Comparison of ENCODE assay signal across 8 cellular contexts in genomic region chr10:102917962-102918816, GRCh38. TPM values are rescaled to one million over a fixed set of nuclear protein-coding genes. Genes with fewer than 3 reads are reported as not detected.
DNase-seq lines count a peak whose midpoint lies in the region; ATAC-seq and TF ChIP-seq lines count a peak whose summit lies in the region.

Gene CNNM2 (plus strand): TSS chr10:102918294. CDS start chr10:102918481, 187 bp downstream.

- peaks cover 29% of the 10 kb centered on the region for H3K4me1 ChIP-seq in smooth muscle cell (ENCODE audit: low read depth)

- H3K4me3 Mint-ChIP-seq in activated B cell treated with CpG ODN at 0.5 μM for 24 hours (peak within 1 kb of the TSS; percentile 96), immature natural killer cell (peak within 1 kb of the TSS; percentile 94 to 97 (median 96))

- peaks cover 5% of the 10 kb centered on the region for H3K79me2 ChIP-seq in smooth muscle cell (ENCODE audit: low read depth)

- DNase-seq in AG09319 (ENCODE audit: extremely low read depth, low read depth) (peak; percentile 99), NCI-H226 (peak; percentile 99), activated B cell treated with CpG ODN at 0.5 μM for 24 hours (peak; percentile 96), immature natural killer cell (peak; percentile 99 to 100 (median 99)), smooth muscle cell (lab: John Stamatoyannopoulos, UW; ENCODE audit: unreplicated experiment) (peak; percentile 96)
- DNase-seq in central memory CD4-positive, alpha-beta T cell = peak; percentile 100

- H3K4me3 ChIP-seq in smooth muscle cell = peak within 1 kb of the TSS; percentile 96

- peak within 1 kb of the TSS; percentile 93 for H3K27ac ChIP-seq in smooth muscle cell (ENCODE audit: low read depth)

- TF ChIP-seq CTCF in AG09319 (IDR thresholded peaks at IDR 0.05; ENCODE audit: low read depth, low read length) (no peak), activated B cell treated with CpG ODN at 0.5 μM for 24 hours (IDR thresholded peaks at IDR 0.05) (no peak), smooth muscle cell (IDR thresholded peaks at IDR 0.05; ENCODE audit: borderline replicate concordance, insufficient read depth, poor library complexity, severe bottlenecking) (no peak)

- WGBS in smooth muscle cell (ENCODE audit: low lambda C conversion rate) = 1% methylated on average over 79 of the region's 80 CpGs

- H3K4me1 Mint-ChIP-seq in activated B cell treated with CpG ODN at 0.5 μM for 24 hours (peaks cover 45% of the 10 kb centered on the region), immature natural killer cell (peaks cover 45 to 53% of the 10 kb centered on the region in 2 donors)

- H3K27me3 ChIP-seq in smooth muscle cell (ENCODE audit: low read depth) = peaks cover 15% of the 10 kb centered on the region

- H3K36me3 ChIP-seq in smooth muscle cell (ENCODE audit: low read depth) = no peaks in the 10 kb centered on the region

- peaks cover 2% of the 10 kb centered on the region for H3K36me3 Mint-ChIP-seq in activated B cell treated with CpG ODN at 0.5 μM for 24 hours (ENCODE audit: low read depth)
- peaks cover 0 to 4% (median 3%) of the 10 kb centered on the region in 3 donors for H3K36me3 Mint-ChIP-seq in immature natural killer cell

- H3K9me3 Mint-ChIP-seq in activated B cell treated with CpG ODN at 0.5 μM for 24 hours (no peaks in the 10 kb centered on the region), immature natural killer cell (no peaks in the 10 kb centered on the region)

- CTCF ChIA-PET in activated B cell treated with CpG ODN at 0.5 μM for 24 hours (lab: Charles Lee) = interaction anchor here (0.7 to 6.7 kb wide), 13 partner anchors 15 to 498 kb away, joined by 3 to 84 read pairs (median 3); partner anchors contain the start of genes AS3MT, NT5C2, RPEL1 and SFXN2

- H2AFZ ChIP-seq in smooth muscle cell (ENCODE audit: low read depth) = peak within 1 kb of the TSS; percentile 98

- H3K27ac Mint-ChIP-seq in activated B cell treated with CpG ODN at 0.5 μM for 24 hours (peak within 1 kb of the TSS; percentile 93), immature natural killer cell (peak within 1 kb of the TSS; percentile 89 to 96 (median 92))

- POLR2A ChIA-PET in activated B cell treated with CpG ODN at 0.5 μM for 24 hours (lab: Charles Lee) = interaction anchor here (0.6 to 1.8 kb wide), 13 partner anchors 146 to 728 kb away, joined by 3 to 13 read pairs (median 5); partner anchors contain the start of genes ARL3, NT5C2, PCGF6 and SFXN2

- peak; percentile 91 for ATAC-seq in GM19023 (IDR thresholded peaks at IDR 0.05; ENCODE audit: unreplicated experiment)
- peak; percentile 87 for ATAC-seq in HG03196 (IDR thresholded peaks at IDR 0.05; ENCODE audit: unreplicated experiment)
- ATAC-seq in activated B cell treated with CpG ODN at 0.5 μM for 24 hours (ENCODE audit: low read depth) = peak; percentile 89

- peak within 1 kb of the TSS; percentile 86 for H3K9ac ChIP-seq in smooth muscle cell (ENCODE audit: low read depth)

- H3K27me3 Mint-ChIP-seq in activated B cell treated with CpG ODN at 0.5 μM for 24 hours (peaks cover 10% of the 10 kb centered on the region), immature natural killer cell (ENCODE audit: low read depth in 3 of 3) (peaks cover 8 to 9% (median 8%) of the 10 kb centered on the region in 3 donors)

- peaks cover 24% of the 10 kb centered on the region for H4K20me1 ChIP-seq in smooth muscle cell (ENCODE audit: low read depth)

- H3K4me2 ChIP-seq in smooth muscle cell = peak within 1 kb of the TSS; percentile 98

- no peaks in the 10 kb centered on the region for H3F3A ChIP-seq in smooth muscle cell (ENCODE audit: low read depth)

- no peaks in the 10 kb centered on the region for H3K9me3 ChIP-seq in smooth muscle cell (replicated peaks; ENCODE audit: low read depth)

- intact Hi-C loops in activated B cell treated with CpG ODN at 0.5 μM for 24 hours (cut with micrococcal nuclease) = loop anchor here (1.0 to 5.0 kb wide), 14 partner anchors 64 to 567 kb away; partner anchors contain the start of genes ARL3, ATP5MK, BORCS7 and NT5C2

RNA-seq across cellular contexts. Expression of gene CNNM2, which starts in this region (rescaled TPM):
- total RNA-seq in activated B cell treated with CpG ODN at 0.5 μM for 24 hours (5.5 and 7.3 TPM in 2 replicates), smooth muscle cell (6.7 and 8.4 TPM in 2 replicates)
- polyA plus RNA-seq in immature natural killer cell (1 to 10 TPM; 5.3 to 6.5 (median 5.8) TPM), smooth muscle cell (4.9 and 5.5 TPM in 2 replicates)

Comparison
In these comparisons a context has a peak if more than half of its experiments do, and no peak if none do; other contexts are left out.
1. Peak in every context shown above with its lines: DNase-seq, ATAC-seq, H3K4me3 ChIP-seq and H3K27ac ChIP-seq.